Comparison of ENCODE assay signal across 19 cellular contexts in the genomic region with DNA sequence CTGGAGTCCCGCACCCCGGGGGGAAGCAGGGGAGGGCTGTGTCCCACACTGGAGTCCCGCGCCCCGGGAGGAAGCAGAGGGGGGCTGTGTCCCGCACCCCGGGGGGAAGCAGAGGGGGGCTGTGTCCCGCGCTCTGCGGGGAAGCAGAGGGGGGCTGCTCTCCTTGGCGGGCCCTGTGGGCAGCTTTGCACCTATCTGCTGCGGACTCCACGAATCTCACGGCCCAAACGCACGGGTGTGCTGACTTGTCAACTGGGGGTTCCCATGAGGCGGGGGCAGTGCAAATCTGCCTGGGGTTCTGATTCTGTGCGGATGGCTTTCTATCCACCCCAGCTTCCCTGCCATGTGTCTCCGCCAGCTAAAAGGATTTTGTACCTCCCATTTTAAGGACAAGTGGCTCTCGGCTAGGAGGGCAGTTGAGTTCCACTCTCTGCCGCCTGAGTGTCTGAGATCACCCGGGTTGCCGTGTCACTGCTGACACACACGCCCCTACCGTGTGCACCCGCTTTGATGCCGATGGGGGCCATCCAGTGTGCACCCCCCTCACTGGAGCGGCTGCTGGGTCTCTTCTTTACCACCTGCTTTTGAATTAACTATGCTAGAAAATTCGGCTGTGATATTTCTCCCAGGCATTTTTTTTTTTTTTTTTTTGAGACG. TPM values are rescaled to one million over a fixed set of nuclear protein-coding genes. Genes with fewer than 3 reads are reported as not detected.
"Had no signal": no experiment of that assay in that cellular context is flagged by ENCODE, and none has a peak within 500 bp of the region (broad histone marks: within the 10 kb centered on the region; RNA-seq: fewer than 3 reads in every experiment).

No MANE protein-coding gene starts in this region.

- DNase-seq: activated B cell treated with CpG ODN at 0.5 μM for 24 hours; activated CD4-positive, alpha-beta memory T cell treated with anti-CD3 and anti-CD28 coated beads, Interleukin-2, amount 10 ng/mL, durations not matched to agents 7 days and 5 days; activated CD4-positive, alpha-beta T cell treated with anti-CD3 and anti-CD28 coated beads for 48 hours; activated CD8-positive, alpha-beta memory T cell treated with anti-CD3 and anti-CD28 coated beads, Interleukin-2, amount 10 ng/mL, durations not matched to agents 7 days and 5 days; activated naive CD4-positive, alpha-beta T cell; central memory CD4-positive, alpha-beta T cell; erythroblast; foreskin melanocyte; naive thymus-derived CD8-positive, alpha-beta T cell; sigmoid colon; stimulated activated naive B cell treated with anti-CD40 and anti-IgM and Interleukin-4, amounts not matched to agents 10 μg/mL and 1 μg/mL and 100 μg/mL, for 72 hours; T-cell; T-helper 9 cell; uterus had no signal

- H3K4me1 ChIP-seq: sigmoid colon, uterus had no signal

- H3K27me3 ChIP-seq: pancreas, sigmoid colon, uterus had no signal

- H3K4me3 ChIP-seq: coronary artery, pancreas, sigmoid colon, thoracic aorta, uterus had no signal

- FAIRE-seq: keratinocyte, pancreas had no signal

- H3K9me3 ChIP-seq: pancreas, sigmoid colon, thoracic aorta, uterus had no signal

- ATAC-seq: activated CD8-positive, alpha-beta memory T cell treated with anti-CD3 and anti-CD28 coated beads, Interleukin-2, amount 10 ng/mL, durations not matched to agents 7 days and 5 days; activated T-helper 17 cell treated with anti-CD3 and anti-CD28 coated beads, Interleukin-2, amount 50 U/mL, for 72 hours; naive thymus-derived CD8-positive, alpha-beta T cell; pancreas; stimulated activated naive B cell treated with anti-CD40 and anti-IgM and Interleukin-4, amounts not matched to agents 10 μg/mL and 1 μg/mL and 100 μg/mL, for 72 hours; T-cell had no signal

- H3K36me3 ChIP-seq: pancreas, thoracic aorta, uterus had no signal

- H3K27ac ChIP-seq: coronary artery, pancreas, sigmoid colon, thoracic aorta, uterus had no signal

RNA-seq across cellular contexts. Expression of a gene that starts 20.5 kb away (rescaled TPM):
- total RNA-seq: activated CD8-positive, alpha-beta memory T cell treated with anti-CD3 and anti-CD28 coated beads, Interleukin-2, amount 10 ng/mL, durations not matched to agents 7 days and 5 days had no signal
